Comparison of ENCODE assay signal across 17 cellular contexts in the genomic region with DNA sequence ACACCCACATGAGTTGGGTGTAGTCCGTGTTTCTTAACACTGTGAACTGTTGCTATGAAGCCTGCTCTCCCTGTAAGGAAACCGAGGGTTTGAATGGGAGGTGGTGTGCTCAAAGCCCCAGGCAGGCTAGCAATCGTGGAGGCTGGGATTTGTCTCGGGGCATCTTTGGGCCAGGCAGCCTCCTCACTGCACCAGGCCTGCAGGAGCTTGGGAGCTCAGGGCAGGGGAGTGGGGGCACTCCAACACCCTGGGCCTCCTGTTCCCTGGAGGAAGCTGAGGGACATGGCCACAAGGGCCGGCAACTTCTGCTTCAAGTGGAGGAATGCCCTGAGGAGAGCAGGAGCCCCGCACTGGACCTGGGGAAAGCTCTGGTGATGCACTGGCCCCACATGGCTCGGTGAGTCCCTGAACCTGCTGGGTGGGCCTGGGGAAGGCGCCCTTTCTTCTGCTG.
"Had no signal": no experiment of that assay in that cellular context is flagged by ENCODE, and none has a peak within 500 bp of the region (broad histone marks: within the 10 kb centered on the region; RNA-seq: fewer than 3 reads in every experiment).

No MANE protein-coding gene starts in this region.

- H3K36me3 ChIP-seq: spleen, upper lobe of right lung had no signal

- H3K4me3 ChIP-seq: mucosa of descending colon, spleen, upper lobe of right lung had no signal

- DNase-seq: activated CD4-positive, alpha-beta T cell treated with anti-CD3 and anti-CD28 coated beads for 1 hour; activated effector memory CD4-positive, alpha-beta T cell treated with anti-CD3 and anti-CD28 coated beads, Interleukin-2, amount 50 U/mL, for 16 hours; activated naive CD4-positive, alpha-beta T cell treated with anti-CD3 and anti-CD28 coated beads, Interleukin-2, amount 50 U/mL, for 16 hours; activated naive CD8-positive, alpha-beta T cell treated with anti-CD3 and anti-CD28 coated beads, Interleukin-2, amount 50 U/mL, for 24 hours; activated T-cell treated with anti-CD3 and anti-CD28 coated beads for 4 hours; effector CD8-positive, alpha-beta T cell; glutamatergic neuron; hippocampal formation; mucosa of descending colon; naive B cell; occipital lobe; spleen; stimulated activated CD4-positive, alpha-beta T cell treated with anti-CD3 and anti-CD28 coated beads, Interleukin-4, amount 100 ng/mL, for 1 hour; stimulated activated naive CD4-positive, alpha-beta T cell treated with Interleukin-2 at 50 U/mL for 16 hours; T-cell; upper lobe of right lung had no signal

- H3K27ac ChIP-seq: spleen, upper lobe of right lung had no signal

- H3K9me3 ChIP-seq: mucosa of descending colon, spleen, upper lobe of right lung had no signal

- ATAC-seq: activated naive CD8-positive, alpha-beta T cell treated with anti-CD3 and anti-CD28 coated beads, Interleukin-2, amount 50 U/mL, for 24 hours; esophagus mucosa; mucosa of descending colon; T-cell; upper lobe of right lung had no signal

- H3K4me1 ChIP-seq: spleen, upper lobe of right lung had no signal
